17 cellular contexts compared by ENCODE assay signal in genomic region chr1:184821658-184822057, GRCh38.
DNase-seq lines count a peak whose midpoint lies in the region; ATAC-seq and TF ChIP-seq lines count a peak whose summit lies in the region.
"Had no signal": no experiment of that assay in that cellular context is flagged by ENCODE, and none has a peak within 500 bp of the region (broad histone marks: within the 10 kb centered on the region; RNA-seq: fewer than 3 reads in every experiment).

No MANE protein-coding gene starts in this region.

- peak overlapping the region in 3 of 4 donors; percentile 59 to 76 (median 75) for H3K27ac ChIP-seq in esophagus squamous epithelium
- peak overlapping the region; percentile 44 for H3K27ac ChIP-seq in neutrophil
- H3K27ac ChIP-seq: BLaER1 had no signal

- intact Hi-C loops in esophagus squamous epithelium (cut with DNase I), result no loop called here

- peak overlapping the region; percentile 63 for H3K27ac Mint-ChIP-seq in stimulated activated effector memory CD8-positive, alpha-beta T cell treated with anti-CD3 and anti-CD28 coated beads, Interleukin-12 subunit alpha, Interleukin-12 subunit beta, amount 100 ng/mL, for 72 hours
- no peak overlapping the region for H3K27ac Mint-ChIP-seq in activated naive CD8-positive, alpha-beta T cell treated with anti-CD3 and anti-CD28 coated beads, Interleukin-2, amount 50 U/mL, for 24 hours
- H3K27ac Mint-ChIP-seq: CD4-positive, alpha-beta T cell had no signal

- TF ChIP-seq CTCF in esophagus squamous epithelium (IDR thresholded peaks at IDR 0.05), result no peak
- TF ChIP-seq CTCF in neutrophil (IDR thresholded peaks at IDR 0.05), result no peak

- H3K36me3 ChIP-seq in esophagus squamous epithelium (peaks cover 11 to 68% (median 11%) of the 10 kb centered on the region in 3 donors), neutrophil (peaks cover 82% of the 10 kb centered on the region)
- H3K36me3 ChIP-seq: BLaER1 had no signal

- H3K27me3 ChIP-seq in esophagus squamous epithelium (no peaks in the 10 kb centered on the region), neutrophil (no peaks in the 10 kb centered on the region)
- H3K27me3 ChIP-seq: BLaER1 had no signal

- peaks cover 97% of the 10 kb centered on the region for H3K36me3 Mint-ChIP-seq in stimulated activated effector memory CD8-positive, alpha-beta T cell treated with anti-CD3 and anti-CD28 coated beads, Interleukin-12 subunit alpha, Interleukin-12 subunit beta, amount 100 ng/mL, for 72 hours
- peaks cover 24% of the 10 kb centered on the region for H3K36me3 Mint-ChIP-seq in activated naive CD8-positive, alpha-beta T cell treated with anti-CD3 and anti-CD28 coated beads, Interleukin-2, amount 50 U/mL, for 24 hours (ENCODE audit: low read depth)

- peaks cover 2% of the 10 kb centered on the region for H3K27me3 Mint-ChIP-seq in activated naive CD8-positive, alpha-beta T cell treated with anti-CD3 and anti-CD28 coated beads, Interleukin-2, amount 50 U/mL, for 24 hours
- H3K27me3 Mint-ChIP-seq: CD4-positive, alpha-beta T cell had no signal

- TF ChIP-seq POLR2A in esophagus squamous epithelium (IDR thresholded peaks at IDR 0.05), result no peak

- H3K4me3 Mint-ChIP-seq in stimulated activated effector memory CD8-positive, alpha-beta T cell treated with anti-CD3 and anti-CD28 coated beads, Interleukin-12 subunit alpha, Interleukin-12 subunit beta, amount 100 ng/mL, for 72 hours, result no peak overlapping the region
- H3K4me3 Mint-ChIP-seq in activated naive CD8-positive, alpha-beta T cell treated with anti-CD3 and anti-CD28 coated beads, Interleukin-2, amount 50 U/mL, for 24 hours, result no peak overlapping the region
- H3K4me3 Mint-ChIP-seq: CD4-positive, alpha-beta T cell had no signal

- peak; percentile 21 for DNase-seq in NCI-H2029 treated with DMSO at 0.1 percent for 48 hours (lab: John Stamatoyannopoulos, UW)
- no peak for DNase-seq in NCI-H2029 (lab: John Stamatoyannopoulos, UW)
- no peak for DNase-seq in esophagus squamous epithelium (lab: John Stamatoyannopoulos, UW)
- no peak for DNase-seq in stimulated activated effector memory CD8-positive, alpha-beta T cell treated with anti-CD3 and anti-CD28 coated beads, Interleukin-12 subunit alpha, Interleukin-12 subunit beta, amount 100 ng/mL, for 72 hours (ENCODE audit: low spot score in 2 of 2)
- DNase-seq in NCI-H2227 treated with DMSO at 0.1 percent for 48 hours (lab: John Stamatoyannopoulos, UW), result no peak
- no peak for DNase-seq in activated naive CD8-positive, alpha-beta T cell treated with anti-CD3 and anti-CD28 coated beads, Interleukin-2, amount 50 U/mL, for 24 hours
- no peak for DNase-seq in NCI-H146 (lab: John Stamatoyannopoulos, UW)
- DNase-seq: ACHN; CD4-positive, alpha-beta T cell; DMS79; Kasumi-1; NCI-H226; NCI-H526; OCI-M1 had no signal

- 89 to 94% methylated on average over 4 of the region's 4 CpGs for WGBS in esophagus squamous epithelium, 2 donors

- no peaks in the 10 kb centered on the region for H3K9me3 Mint-ChIP-seq in stimulated activated effector memory CD8-positive, alpha-beta T cell treated with anti-CD3 and anti-CD28 coated beads, Interleukin-12 subunit alpha, Interleukin-12 subunit beta, amount 100 ng/mL, for 72 hours
- peaks cover 3% of the 10 kb centered on the region for H3K9me3 Mint-ChIP-seq in activated naive CD8-positive, alpha-beta T cell treated with anti-CD3 and anti-CD28 coated beads, Interleukin-2, amount 50 U/mL, for 24 hours
- H3K9me3 Mint-ChIP-seq: CD4-positive, alpha-beta T cell had no signal

- no peaks in the 10 kb centered on the region for H3K9me3 ChIP-seq in esophagus squamous epithelium
- no peaks in the 10 kb centered on the region for H3K9me3 ChIP-seq in neutrophil
- H3K9me3 ChIP-seq: BLaER1 had no signal

- no peak for ATAC-seq in stimulated activated effector memory CD8-positive, alpha-beta T cell treated with anti-CD3 and anti-CD28 coated beads, Interleukin-12 subunit alpha, Interleukin-12 subunit beta, amount 100 ng/mL, for 72 hours
- ATAC-seq in activated naive CD8-positive, alpha-beta T cell treated with anti-CD3 and anti-CD28 coated beads, Interleukin-2, amount 50 U/mL, for 24 hours, result no peak
- ATAC-seq: Right ventricle myocardium inferior had no signal

- H3K4me1 Mint-ChIP-seq in stimulated activated effector memory CD8-positive, alpha-beta T cell treated with anti-CD3 and anti-CD28 coated beads, Interleukin-12 subunit alpha, Interleukin-12 subunit beta, amount 100 ng/mL, for 72 hours, result peaks cover 18% of the 10 kb centered on the region
- peaks cover 29% of the 10 kb centered on the region for H3K4me1 Mint-ChIP-seq in activated naive CD8-positive, alpha-beta T cell treated with anti-CD3 and anti-CD28 coated beads, Interleukin-2, amount 50 U/mL, for 24 hours

- H3K4me1 ChIP-seq in esophagus squamous epithelium, result peaks cover 0 to 62% (median 41%) of the 10 kb centered on the region in 3 donors
- H3K4me1 ChIP-seq in neutrophil (ENCODE audit: control insufficient read depth in 1 of 2, insufficient read depth in 1 of 2, low read depth in 1 of 2, low read length in 1 of 2), result peaks cover 38 to 44% of the 10 kb centered on the region in 2 experiments

- H3K4me3 ChIP-seq in esophagus squamous epithelium (no peak overlapping the region), neutrophil (ENCODE audit: low read depth in 1 of 2, low read length in 1 of 2) (no peak overlapping the region)
- H3K4me3 ChIP-seq: BLaER1 had no signal
